Comparison of ENCODE assay signal across 9 cellular contexts in the genomic region with DNA sequence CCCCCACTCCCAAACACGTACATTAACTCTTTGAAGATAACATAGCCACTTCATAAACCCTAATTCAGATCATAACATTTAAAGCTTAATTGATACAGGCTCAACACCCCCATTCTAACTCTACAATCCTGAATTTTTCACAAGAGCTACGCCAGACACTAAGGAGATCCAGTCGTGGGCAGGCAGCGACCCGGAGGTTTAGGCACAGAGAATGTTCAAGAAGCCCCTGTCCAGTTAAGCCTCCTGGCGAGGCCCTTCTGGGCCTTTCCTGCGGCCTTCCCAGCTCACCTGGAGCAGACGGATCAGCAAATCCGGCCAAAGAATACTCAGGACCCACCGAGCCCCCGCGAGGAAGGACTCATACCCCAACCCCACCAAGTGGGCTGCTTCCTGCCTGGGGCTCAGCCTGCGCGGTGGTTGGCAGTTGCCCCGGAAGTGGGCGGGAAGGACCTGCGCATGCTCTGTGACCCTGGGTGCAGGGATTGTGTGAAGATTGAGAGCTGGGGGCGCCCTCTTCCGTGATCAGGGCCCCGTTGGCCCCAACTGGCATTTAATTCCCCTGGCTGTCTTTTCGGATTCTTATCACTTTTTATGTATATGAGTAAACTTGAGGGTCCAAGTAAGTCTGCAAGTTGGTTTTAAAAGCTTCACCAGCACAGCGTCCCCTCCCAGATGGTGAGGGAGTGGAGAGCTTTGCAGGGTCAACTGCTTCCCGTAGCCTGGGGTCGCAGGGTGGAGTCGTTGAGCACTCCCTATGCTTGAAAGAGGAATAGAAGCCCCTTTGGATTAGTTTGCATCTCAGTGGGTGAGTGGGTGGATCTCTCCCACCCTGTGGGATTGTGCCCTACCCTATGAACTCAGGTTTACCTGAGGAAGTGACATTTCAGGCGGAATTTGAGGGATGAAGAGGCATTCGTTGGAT. TPM values are rescaled to one million over a fixed set of nuclear protein-coding genes. Genes with fewer than 3 reads are reported as not detected.
DNase-seq lines count a peak whose midpoint lies in the region; ATAC-seq and TF ChIP-seq lines count a peak whose summit lies in the region.
"Had no signal": no experiment of that assay in that cellular context is flagged by ENCODE, and none has a peak within 500 bp of the region (broad histone marks: within the 10 kb centered on the region; RNA-seq: fewer than 3 reads in every experiment).

A gene (minus strand): TSS at position 415 of the 922 bp plus-strand sequence. CDS start 7,655 bp downstream, outside the sequence.

- peaks cover 18% of the 10 kb centered on the region for H3K4me1 Mint-ChIP-seq in activated T-cell treated with anti-CD3 and anti-CD28 coated beads, Interleukin-2, amount 50 U/mL, for 24 hours (ENCODE audit: low read depth)

- TF ChIP-seq POLR2A in lower leg skin (IDR thresholded peaks at IDR 0.05) = no peak

- H3K4me3 Mint-ChIP-seq in activated T-cell treated with anti-CD3 and anti-CD28 coated beads, Interleukin-2, amount 50 U/mL, for 24 hours = peak within 1 kb of the TSS; percentile 84

- no peaks in the 10 kb centered on the region for H3K9me3 Mint-ChIP-seq in activated T-cell treated with anti-CD3 and anti-CD28 coated beads, Interleukin-2, amount 50 U/mL, for 24 hours

- intact Hi-C loops in Right ventricle myocardium inferior (cut with DNase I) = no loop called here
- intact Hi-C loops in cardiac septum (cut with DNase I) = no loop called here
- intact Hi-C loops in lower leg skin (cut with DNase I; ENCODE audit: low total_unique reads) = no loop called here

- H3K27ac Mint-ChIP-seq in activated T-cell treated with anti-CD3 and anti-CD28 coated beads, Interleukin-2, amount 50 U/mL, for 24 hours = peak within 1 kb of the TSS; percentile 88

- DNase-seq in Right ventricle myocardium inferior (ENCODE audit: missing footprints) = peak; percentile 84
- no peak for DNase-seq in cardiac septum (ENCODE audit: low spot score)
- DNase-seq in activated T-cell treated with anti-CD3 and anti-CD28 coated beads, Interleukin-2, amount 50 U/mL, for 24 hours = peak; percentile 75
- peak; percentile 42 for DNase-seq in fibroblast of villous mesenchyme (ENCODE audit: low read depth)
- DNase-seq in retina = peak; percentile 86
- no peak for DNase-seq in lower leg skin (ENCODE audit: low spot score in 2 of 2)
- no peak for DNase-seq in cerebellum (ENCODE audit: low spot score)

- H3K4me3 ChIP-seq in fibroblast of villous mesenchyme (ENCODE audit: low read depth, low read length) (peak within 1 kb of the TSS; percentile 83), lower leg skin (ENCODE audit: low read depth, poor library complexity, severe bottlenecking) (no peak within 1 kb of the TSS)
- H3K4me3 ChIP-seq: A549 had no signal

- peaks cover 3% of the 10 kb centered on the region for H3K27me3 Mint-ChIP-seq in activated T-cell treated with anti-CD3 and anti-CD28 coated beads, Interleukin-2, amount 50 U/mL, for 24 hours

- H3K36me3 Mint-ChIP-seq in activated T-cell treated with anti-CD3 and anti-CD28 coated beads, Interleukin-2, amount 50 U/mL, for 24 hours (ENCODE audit: low read depth) = peaks cover 40% of the 10 kb centered on the region

- ATAC-seq in Right ventricle myocardium inferior = peak; percentile 93
- peak; percentile 96 for ATAC-seq in HG03460 (IDR thresholded peaks at IDR 0.05; ENCODE audit: unreplicated experiment)
- ATAC-seq: A549 had no signal

- 31 to 32% methylated on average over 26 to 27 of the region's 27 CpGs for WGBS in lower leg skin, 2 donors

- TF ChIP-seq CTCF in fibroblast of villous mesenchyme (IDR thresholded peaks at IDR 0.05; ENCODE audit: insufficient read depth, low read depth, low read length) (no peak), lower leg skin (IDR thresholded peaks at IDR 0.05) (no peak)

RNA-seq across cellular contexts. Expression of the gene that starts here (rescaled TPM):
- total RNA-seq in Right ventricle myocardium inferior (2.2 TPM), cardiac septum (1.5 TPM), fibroblast of villous mesenchyme (1.7 and 2.9 TPM in 2 replicates), lower leg skin (not detected), cerebellum (2.2 TPM)

Comparison
In these comparisons a context has a peak if more than half of its experiments do, and no peak if none do; other contexts are left out.
1. DNase-seq: peak in Right ventricle myocardium inferior (single experiment), activated T-cell treated with anti-CD3 and anti-CD28 coated beads, Interleukin-2, amount 50 U/mL, for 24 hours (single experiment), fibroblast of villous mesenchyme (single experiment) and retina (single experiment); none in cardiac septum (single experiment), lower leg skin (0 of 2) and cerebellum (single experiment).